ENCODE assay signal across 9 cellular contexts in genomic region chr4:189228726-189229125, GRCh38.
"Had no signal": no experiment of that assay in that cellular context is flagged by ENCODE, and none has a peak within 500 bp of the region (broad histone marks: within the 10 kb centered on the region; RNA-seq: fewer than 3 reads in every experiment).

No MANE protein-coding gene starts in this region.

- DNase-seq: GM23248, GOT3, H7, H9, HCEC 1CT, HFFc6 had no signal

- H3K36me3 ChIP-seq: HAP-1 had no signal

- H3K4me3 ChIP-seq: GM23248, GM23338, HAP-1 had no signal

- H3K4me1 ChIP-seq: HAP-1 had no signal

- H3K27ac ChIP-seq: GM23248 had no signal

- H3K27ac Mint-ChIP-seq: GM23338, H9, HFFc6 had no signal

- ATAC-seq: GM23338, HCT116 had no signal

- H3K4me1 Mint-ChIP-seq: GM23338, H9 had no signal

- H3K4me2 ChIP-seq: GM23338 had no signal

- H3K9me3 ChIP-seq: HAP-1 had no signal

- H3K4me3 Mint-ChIP-seq: GM23338, H9, HFFc6 had no signal

- H3K9ac ChIP-seq: GM23248 had no signal

- H2AFZ ChIP-seq: GM23248, GM23338 had no signal
